In the genomic region with DNA sequence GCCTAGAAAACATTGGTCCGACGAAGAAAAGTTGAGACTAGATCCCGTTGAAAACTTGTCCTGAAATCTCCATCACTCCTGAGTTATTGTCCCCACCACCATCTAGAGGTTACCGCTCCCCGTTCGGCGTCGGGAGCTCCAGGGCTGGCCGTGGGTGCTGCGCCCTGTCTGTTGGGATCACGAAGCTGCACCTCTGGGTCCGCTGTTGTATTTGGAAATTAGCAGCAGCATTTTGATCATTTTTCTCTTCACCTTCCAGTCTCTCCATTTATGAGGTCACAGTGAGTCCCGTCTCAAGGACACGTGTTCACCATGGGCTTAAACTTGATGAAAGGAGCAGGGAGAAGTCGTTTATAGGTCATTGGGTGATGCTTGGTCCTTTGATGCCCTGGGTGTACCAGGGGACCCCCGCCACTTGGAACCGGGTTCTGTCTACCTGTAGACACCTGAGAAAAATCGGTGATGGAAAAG, we compare ENCODE assay signal across 8 cellular contexts. TPM values are rescaled to one million over a fixed set of nuclear protein-coding genes. Genes with fewer than 3 reads are reported as not detected.
DNase-seq lines count a peak whose midpoint lies in the region; ATAC-seq, FAIRE-seq and TF ChIP-seq lines count a peak whose summit lies in the region.

No MANE protein-coding gene starts in this region.

- TF ChIP-seq EP300 in GM12878 (IDR thresholded peaks at IDR 0.05; ENCODE audit: borderline replicate concordance in 1 of 2, control insufficient read depth in 1 of 2, low read depth in 2 of 2, low read length in 2 of 2): no peak

- 0 out of 2 replicates have a peak, but pooled peaks cover 4% of the 10 kb centered on the region for H4K20me1 ChIP-seq in GM12878 (ENCODE audit: control insufficient read depth, insufficient read depth)

- no TSS peak for BruUV-seq in GM12878 (replicated peaks; lab: Mats Ljungman, UMichigan)

- TF ChIP-seq RAD21 in GM12878 (IDR thresholded peaks at IDR 0.05; ENCODE audit: insufficient read depth, low read depth, low read length): no peak

- no peak for TF ChIP-seq POLR2A in GM12878 (IDR thresholded peaks at IDR 0.05; ENCODE audit: low read depth, low read length)

- H3K27ac ChIP-seq in GM12878 (ENCODE audit: control insufficient read depth, insufficient read depth) (peak overlapping the region; percentile 82), lung (ENCODE audit: low read depth in 1 of 2, low read length in 1 of 2) (peak overlapping the region; percentile 33 to 81), upper lobe of right lung (peak overlapping the region; percentile 97)

- CTCF ChIA-PET in GM12878 (lab: Yijun Ruan, JAX) (interaction anchor here (0.7 to 2.5 kb wide), 13 partner anchors 13 to 817 kb away, joined by 3 to 17 read pairs (median 4); partner anchors contain the start of genes DCAF1, MAPKAPK3, RAD54L2 and RRP9), GM10248 (lab: Yijun Ruan, JAX) (interaction anchor here (0.6 to 7.5 kb wide), 9 partner anchors 14 to 770 kb away, joined by 3 to 73 read pairs (median 4); partner anchors contain the start of gene TEX264)

- H3K4me2 ChIP-seq in GM12878 (ENCODE audit: control insufficient read depth, insufficient read depth): peak overlapping the region; percentile 96

- POLR2A ChIA-PET in GM12878 (lab: Charles Lee) (interaction anchor here (0.6 to 3.6 kb wide), 10 partner anchors 43 to 816 kb away, joined by 3 to 26 read pairs (median 4); partner anchors contain the start of genes DCAF1, HEMK1 and TEX264), GM10248 (lab: Yijun Ruan, JAX) (interaction anchor here (0.8 to 1.8 kb wide), 5 partner anchors 8 to 817 kb away, joined by 3 to 9 read pairs (median 4); partner anchors contain the start of genes CISH, DCAF1 and HEMK1)

- no peak for FAIRE-seq in GM12878 (lab: Jason Lieb, UNC)

- TF ChIP-seq CTCF in GM12878 (IDR thresholded peaks at IDR 0.05 in 2 of 3, conservative IDR thresholded peaks at IDR 0.05 in 1 of 3; ENCODE audit: control insufficient read depth in 2 of 3, extremely low read depth in 1 of 3, insufficient read depth in 1 of 3, low read depth in 3 of 3, low read length in 3 of 3) (no peak), lung (IDR thresholded peaks at IDR 0.05; ENCODE audit: control extremely low read depth, extremely low read depth) (no peak), upper lobe of right lung (IDR thresholded peaks at IDR 0.05) (no peak), GM10248 (IDR thresholded peaks at IDR 0.05; ENCODE audit: control extremely low read depth, extremely low read depth, low read depth, missing control alignments) (no peak)

- RAD21 ChIA-PET in GM12878 (lab: Charles Lee; ENCODE audit: unreplicated experiment): interaction anchor here (0.8 to 1.9 kb wide), 9 partner anchors 14 to 769 kb away, joined by 3 to 14 read pairs (median 3); partner anchors contain the start of genes DCAF1 and MAPKAPK3

- H3K27ac Mint-ChIP-seq in stimulated activated naive CD8-positive, alpha-beta T cell treated with anti-CD3 and anti-CD28 coated beads, Interleukin-15, Interleukin-2, amounts not matched to agents 100 ng/mL and 50 ng/mL, for 24 hours: peak overlapping the region; percentile 99

- no peaks in the 10 kb centered on the region for H3K27me3 Mint-ChIP-seq in stimulated activated naive CD8-positive, alpha-beta T cell treated with anti-CD3 and anti-CD28 coated beads, Interleukin-15, Interleukin-2, amounts not matched to agents 100 ng/mL and 50 ng/mL, for 24 hours

- H3K9me3 Mint-ChIP-seq in stimulated activated naive CD8-positive, alpha-beta T cell treated with anti-CD3 and anti-CD28 coated beads, Interleukin-15, Interleukin-2, amounts not matched to agents 100 ng/mL and 50 ng/mL, for 24 hours: no peaks in the 10 kb centered on the region

- H3K36me3 Mint-ChIP-seq in stimulated activated naive CD8-positive, alpha-beta T cell treated with anti-CD3 and anti-CD28 coated beads, Interleukin-15, Interleukin-2, amounts not matched to agents 100 ng/mL and 50 ng/mL, for 24 hours (ENCODE audit: low read depth): peaks cover 44% of the 10 kb centered on the region

- in situ Hi-C loops in GM12878 (cut with MboI): loop anchor here (5.0 to 10.0 kb wide), 2 partner anchors 297 to 1031 kb away; partner anchors contain the start of genes CYB561D2, NPRL2 and TMEM115

- WGBS in GM12878 (ENCODE audit: insufficient coverage, insufficient replicate concordance, low lambda C conversion rate, missing lambda C conversion rate): under 1% methylated on average over 18 of the region's 18 CpGs
- WGBS in lung, 2 donors: 4 to 5% methylated on average over 18 of the region's 18 CpGs

- no peak for ATAC-seq in stimulated activated naive CD8-positive, alpha-beta T cell treated with anti-CD3 and anti-CD28 coated beads, Interleukin-15, Interleukin-2, amounts not matched to agents 100 U/mL and 50 U/mL, for 24 hours
- ATAC-seq in GM12878 (no peak), lung (ENCODE audit: insufficient read depth, low FRiP score) (no peak), upper lobe of right lung (no peak)

- intact Hi-C loops in GM12878 (cut with micrococcal nuclease; ENCODE audit: unreplicated experiment): loop anchor here (2.0 to 5.0 kb wide), 3 partner anchors 287 to 818 kb away; partner anchors contain the start of genes C3orf18, HEMK1, MAPKAPK3 and TEX264
- intact Hi-C loops in upper lobe of right lung (cut with DNase I): no loop called here

- H3K4me1 ChIP-seq in GM12878 (ENCODE audit: control insufficient read depth, insufficient read depth, low read length) (peaks cover 22% of the 10 kb centered on the region), lung (ENCODE audit: control insufficient read depth in 2 of 2, insufficient read depth in 2 of 2, low read length in 2 of 2) (peaks cover 0 to 12% of the 10 kb centered on the region in 2 donors), upper lobe of right lung (peaks cover 40% of the 10 kb centered on the region)

- H3K27me3 ChIP-seq in GM12878 (replicated peaks in 1 of 2; ENCODE audit: control insufficient read depth in 2 of 2, insufficient read depth in 2 of 2, low read length in 1 of 2) (no peaks in the 10 kb centered on the region), lung (ENCODE audit: control insufficient read depth, insufficient read depth) (no peaks in the 10 kb centered on the region), upper lobe of right lung (no peaks in the 10 kb centered on the region)

- no peak for DNase-seq in stimulated activated naive CD8-positive, alpha-beta T cell treated with anti-CD3 and anti-CD28 coated beads, Interleukin-15, Interleukin-2, amounts not matched to agents 100 U/mL and 50 U/mL, for 24 hours
- no peak for DNase-seq in GM12878 (ENCODE audit: low read depth, low spot score)
- no peak for DNase-seq in lung (ENCODE audit: low spot score)
- no peak for DNase-seq in upper lobe of right lung
- DNase-seq in RPMI8226: no peak
- no peak for DNase-seq in NCI-H345 (lab: John Stamatoyannopoulos, UW)
- no peak for DNase-seq in GM10248 (ENCODE audit: extremely low spot score)

- no peaks in the 10 kb centered on the region for H3K9me3 ChIP-seq in GM12878 (replicated peaks; ENCODE audit: control insufficient read depth, insufficient read depth, low read length)
- no peaks in the 10 kb centered on the region for H3K9me3 ChIP-seq in lung (ENCODE audit: control insufficient read depth in 2 of 2, insufficient read depth in 1 of 2, low read length in 1 of 2)
- no peaks in the 10 kb centered on the region for H3K9me3 ChIP-seq in upper lobe of right lung

- H3K4me1 Mint-ChIP-seq in stimulated activated naive CD8-positive, alpha-beta T cell treated with anti-CD3 and anti-CD28 coated beads, Interleukin-15, Interleukin-2, amounts not matched to agents 100 ng/mL and 50 ng/mL, for 24 hours (ENCODE audit: low read depth): peaks cover 57% of the 10 kb centered on the region

- H3K79me2 ChIP-seq in GM12878 (ENCODE audit: control insufficient read depth, insufficient read depth, low read length): peaks cover 51% of the 10 kb centered on the region

- SMC1A ChIA-PET in GM12878 (lab: Charles Lee; ENCODE audit: uncharacterized antibody, unreplicated experiment): interaction anchor here (0.9 kb wide), 1 partner anchor 769 kb away, joined by 3 read pairs; the partner anchor contains the start of gene MAPKAPK3

- H3K4me3 Mint-ChIP-seq in stimulated activated naive CD8-positive, alpha-beta T cell treated with anti-CD3 and anti-CD28 coated beads, Interleukin-15, Interleukin-2, amounts not matched to agents 100 ng/mL and 50 ng/mL, for 24 hours: peak overlapping the region; percentile 100

- H3K9ac ChIP-seq in GM12878 (ENCODE audit: control insufficient read depth, insufficient read depth, low read length): peak overlapping the region; percentile 95

- H3K36me3 ChIP-seq in GM12878 (ENCODE audit: control insufficient read depth in 2 of 2, insufficient read depth in 2 of 2, low read length in 1 of 2) (peaks cover 8 to 21% of the 10 kb centered on the region in 2 experiments), lung (ENCODE audit: control insufficient read depth in 2 of 2, insufficient read depth in 2 of 2, low read length in 2 of 2) (peaks cover 5 to 17% of the 10 kb centered on the region in 2 donors), upper lobe of right lung (peaks cover 22% of the 10 kb centered on the region)

- H2AFZ ChIP-seq in GM12878 (ENCODE audit: control insufficient read depth, low read depth, low read length): peak overlapping the region; percentile 15

- peak overlapping the region; percentile 83 for H3K4me3 ChIP-seq in GM12878
- H3K4me3 ChIP-seq in lung: peak overlapping the region; percentile 89
- peak overlapping the region; percentile 95 for H3K4me3 ChIP-seq in upper lobe of right lung

RNA-seq across cellular contexts. Expression of gene MANF, which starts 0.6 kb away (rescaled TPM):
- total RNA-seq in GM12878 (2013; cell fraction: nucleolus; rRNA removed): 15.9 and 16.2 TPM in 2 replicates
- total RNA-seq in GM12878 (2014; rRNA removed) (73.4 and 81.6 TPM in 2 replicates), GM12878 (2014; rRNA removed; fragmentation: Illumina TruSeq; extraction: Trizol) (84.6 and 100 TPM in 2 replicates), GM12878 (2021) (79.7 and 81.5 TPM in 2 replicates), lung (100 to 1,000 TPM in 1 of 2 donors, 10 to 100 TPM in 1; 40.1 to 118 TPM), upper lobe of right lung (80.3 TPM)
- polyA plus RNA-seq in GM12878 (2011; ENCODE audit: low read depth): 50.6 TPM
- polyA plus RNA-seq in GM12878 (2011; rRNA removed) (65.7 and 85.1 TPM in 2 replicates), GM12878 (2014; fragmentation: Illumina TruSeq; extraction: Trizol) (120 and 125 TPM in 2 replicates), GM12878 (2014; fragmentation: Nextera tagmentation; extraction: Ambion mirVana) (10 to 100 TPM; 22.0 to 68.0 TPM), GM12878 (2014; rRNA removed) (84.3 and 88.6 TPM in 2 replicates), GM12878 (2016; fragmentation: Nextera tagmentation; extraction: Ambion mirVana) (100 to 1,000 TPM in 1 of 2 experiments, 10 to 100 TPM in 1; 95.1 to 103 TPM), lung (100 to 1,000 TPM in 1 of 2 donors, 10 to 100 TPM in 1; 55.2 to 173 TPM)
- 37.5 and 55.0 TPM in 2 replicates for polyA plus RNA-seq in GM12878 (2011; cell fraction: cytosol; rRNA removed)
- 18.1 and 19.3 TPM in 2 replicates for polyA plus RNA-seq in GM12878 (2011; cell fraction: nucleus; rRNA removed)
- polyA plus RNA-seq in GM12878 (2012): 109 TPM in 2 replicates
- 13.5 and 13.7 TPM in 2 replicates for polyA minus RNA-seq in GM12878 (2011; rRNA and poly(A)+ RNA removed)
- polyA minus RNA-seq in GM12878 (2011; cell fraction: cytosol; rRNA and poly(A)+ RNA removed): 12.0 and 16.9 TPM in 2 replicates
- 5.6 and 11.7 TPM in 2 replicates for polyA minus RNA-seq in GM12878 (2011; cell fraction: nucleus; rRNA and poly(A)+ RNA removed)

RNA-seq across cellular contexts. Expression of gene RBM15B, which starts 5.4 kb away (rescaled TPM):
- total RNA-seq in GM12878 (2013; cell fraction: nucleolus; rRNA removed): 8.5 and 10.2 TPM in 2 replicates
- total RNA-seq in GM12878 (2014; rRNA removed) (23.1 and 26.1 TPM in 2 replicates), GM12878 (2014; rRNA removed; fragmentation: Illumina TruSeq; extraction: Trizol) (17.8 and 19.9 TPM in 2 replicates), GM12878 (2021) (34.5 and 34.8 TPM in 2 replicates), lung (10 to 100 TPM; 18.9 to 31.8 TPM), upper lobe of right lung (26.4 TPM)
- 8.1 TPM for polyA plus RNA-seq in GM12878 (2011; ENCODE audit: low read depth)
- polyA plus RNA-seq in GM12878 (2011; rRNA removed) (5.1 and 6.1 TPM in 2 replicates), GM12878 (2014; fragmentation: Illumina TruSeq; extraction: Trizol) (12.5 and 21.2 TPM in 2 replicates), GM12878 (2014; fragmentation: Nextera tagmentation; extraction: Ambion mirVana) (1 to 10 TPM; 2.4 to 3.0 TPM), GM12878 (2014; rRNA removed) (22.9 and 23.6 TPM in 2 replicates), GM12878 (2016; fragmentation: Nextera tagmentation; extraction: Ambion mirVana) (10 to 100 TPM in 1 of 2 experiments, 1 to 10 TPM in 1; 3.5 to 18.3 TPM), lung (10 to 100 TPM in 1 of 2 donors, 1 to 10 TPM in 1; 8.4 to 16.5 TPM)
- 7.8 and 9.8 TPM in 2 replicates for polyA plus RNA-seq in GM12878 (2011; cell fraction: cytosol; rRNA removed)
- polyA plus RNA-seq in GM12878 (2011; cell fraction: nucleus; rRNA removed): 7.2 and 8.5 TPM in 2 replicates
- polyA plus RNA-seq in GM12878 (2012): 11.3 and 18.0 TPM in 2 replicates
- polyA minus RNA-seq in GM12878 (2011; rRNA and poly(A)+ RNA removed): 9.5 and 14.5 TPM in 2 replicates
- polyA minus RNA-seq in GM12878 (2011; cell fraction: cytosol; rRNA and poly(A)+ RNA removed): 4.8 and 6.3 TPM in 2 replicates
- polyA minus RNA-seq in GM12878 (2011; cell fraction: nucleus; rRNA and poly(A)+ RNA removed): 11.7 and 18.3 TPM in 2 replicates
